ENCODE assay signal across 24 cellular contexts in the genomic region with DNA sequence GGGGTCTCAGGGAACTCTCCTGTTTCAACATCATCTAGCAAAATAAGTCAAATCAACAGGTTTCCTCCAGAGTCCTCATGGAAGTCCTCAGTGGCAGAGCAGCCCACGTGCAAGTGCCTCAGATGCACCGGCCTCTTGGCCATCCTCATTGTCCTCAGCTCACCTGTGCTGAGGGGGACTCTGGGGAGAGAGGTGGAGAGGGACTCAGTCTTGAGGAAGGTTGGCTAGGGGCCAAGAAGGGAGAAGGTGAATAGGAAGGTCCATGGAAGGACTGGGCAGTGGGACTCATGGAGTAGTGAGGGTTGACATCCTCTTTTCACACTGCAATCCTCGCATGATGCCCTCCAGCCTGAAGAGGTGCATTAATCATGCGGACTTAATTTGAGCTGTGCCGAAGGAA.
"Had no signal": no experiment of that assay in that cellular context is flagged by ENCODE, and none has a peak within 500 bp of the region (broad histone marks: within the 10 kb centered on the region; RNA-seq: fewer than 3 reads in every experiment).

No MANE protein-coding gene starts in this region.

- DNase-seq: cortex of kidney; dorsolateral prefrontal cortex; effector CD8-positive, alpha-beta T cell; foreskin melanocyte; head of caudate nucleus; kidney; left cardiac atrium; left ventricle myocardium inferior; lower lobe of right lung; mesenchymal stem cell; midbrain; nephron progenitor cell; psoas muscle; retina; right lobe of liver; stimulated activated CD4-positive, alpha-beta T cell treated with anti-CD3 and anti-CD28 coated beads, Interleukin-4, amount 100 ng/mL, for 1 hour; stimulated activated CD8-positive, alpha-beta memory T cell treated with anti-CD3 and anti-CD28 coated beads, Interleukin-4, amount 100 ng/mL, for 48 hours; stimulated activated naive B cell treated with anti-CD40 and anti-IgM and Interleukin-4, amounts not matched to agents 10 μg/mL and 1 μg/mL and 100 μg/mL, for 72 hours; stomach; substantia nigra; transverse colon had no signal

- H3K27me3 ChIP-seq: right lobe of liver, transverse colon had no signal

- H3K36me3 ChIP-seq: left ventricle myocardium inferior, lower lobe of right lung, right lobe of liver, stomach, thoracic aorta, transverse colon had no signal

- H3K4me1 ChIP-seq: left ventricle myocardium inferior, parathyroid adenoma, psoas muscle, right lobe of liver, stomach, transverse colon had no signal

- H3K27ac Mint-ChIP-seq: nephron progenitor cell; stimulated activated naive B cell treated with anti-CD40 and anti-IgM and Interleukin-4, amounts not matched to agents 10 μg/mL and 1 μg/mL and 100 μg/mL, for 72 hours had no signal

- H3K4me3 Mint-ChIP-seq: nephron progenitor cell; stimulated activated naive B cell treated with anti-CD40 and anti-IgM and Interleukin-4, amounts not matched to agents 10 μg/mL and 1 μg/mL and 100 μg/mL, for 72 hours had no signal

- H3K9me3 ChIP-seq: lower lobe of right lung, psoas muscle, right lobe of liver, thoracic aorta, transverse colon had no signal

- H3K27ac ChIP-seq: dorsolateral prefrontal cortex, hepatocyte, left ventricle myocardium inferior, lower lobe of right lung, parathyroid adenoma, psoas muscle, right lobe of liver, stomach, thoracic aorta, transverse colon had no signal

- H3K4me3 ChIP-seq: dorsolateral prefrontal cortex, hepatocyte, left ventricle myocardium inferior, lower lobe of right lung, psoas muscle, right lobe of liver, stomach, thoracic aorta, transverse colon had no signal

- ATAC-seq: left cardiac atrium; lower lobe of right lung; psoas muscle; right lobe of liver; stimulated activated naive B cell treated with anti-CD40 and anti-IgM and Interleukin-4, amounts not matched to agents 10 μg/mL and 1 μg/mL and 100 μg/mL, for 72 hours had no signal
